30 cellular contexts compared by ENCODE assay signal in the genomic region with DNA sequence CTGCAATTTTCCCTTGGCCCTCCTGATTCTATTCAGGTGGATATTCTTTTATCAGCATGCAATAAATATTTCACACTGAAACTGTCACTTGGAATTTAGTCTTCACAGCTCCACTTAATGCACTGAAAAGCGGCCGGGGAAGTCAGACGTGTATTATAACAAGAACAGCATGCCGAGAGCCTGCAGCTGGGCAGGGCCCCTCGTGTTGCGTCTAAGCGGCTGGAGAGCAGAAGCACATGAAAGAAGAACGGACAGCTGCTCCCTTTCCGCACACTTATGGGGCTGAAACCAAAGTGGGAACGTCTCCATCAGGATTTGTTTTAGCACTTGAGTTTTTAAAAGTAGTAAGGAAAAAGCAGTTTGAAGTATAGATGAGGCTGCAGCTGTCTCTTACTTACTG. TPM values are rescaled to one million over a fixed set of nuclear protein-coding genes. Genes with fewer than 3 reads are reported as not detected.
DNase-seq lines count a peak whose midpoint lies in the region; ATAC-seq and TF ChIP-seq lines count a peak whose summit lies in the region.
"Had no signal": no experiment of that assay in that cellular context is flagged by ENCODE, and none has a peak within 500 bp of the region (broad histone marks: within the 10 kb centered on the region; RNA-seq: fewer than 3 reads in every experiment).

No MANE protein-coding gene starts in this region.

- intact Hi-C loops in psoas muscle (cut with DNase I) = loop anchor here in 1 of 2 donors (5.0 kb wide), 1 partner anchor 56 kb away; no protein-coding TSS in a partner anchor

- no peak overlapping the region for H3K4me3 Mint-ChIP-seq in neural progenitor cell
- H3K4me3 Mint-ChIP-seq: activated CD8-positive, alpha-beta T cell treated with anti-CD3 and anti-CD28 coated beads for 36 hours; CD4-positive, CD25-positive, alpha-beta regulatory T cell; memory B cell; naive B cell had no signal

- H2AFZ ChIP-seq in neural progenitor cell (replicated peaks) = no peak overlapping the region

- peaks cover 28% of the 10 kb centered on the region for H3F3A ChIP-seq in neural progenitor cell (ENCODE audit: low read depth)

- H3K4me2 ChIP-seq in neural progenitor cell = no peak overlapping the region

- peaks cover 5% of the 10 kb centered on the region for H3K27me3 Mint-ChIP-seq in neural progenitor cell (ENCODE audit: insufficient read depth, low read depth)
- H3K27me3 Mint-ChIP-seq: activated CD8-positive, alpha-beta T cell treated with anti-CD3 and anti-CD28 coated beads for 36 hours; CD4-positive, CD25-positive, alpha-beta regulatory T cell; memory B cell; naive B cell had no signal

- H3K4me1 ChIP-seq in SJCRH30 (0 out of 2 replicates have a peak, but pooled peaks cover 4% of the 10 kb centered on the region), foreskin keratinocyte (peaks cover 14% of the 10 kb centered on the region), neural progenitor cell (peaks cover 57% of the 10 kb centered on the region), psoas muscle (peaks cover 29% of the 10 kb centered on the region)

- H3K9me3 ChIP-seq in SJCRH30 (replicated peaks) (no peaks in the 10 kb centered on the region), neural progenitor cell (ENCODE audit: low read depth) (no peaks in the 10 kb centered on the region), psoas muscle (no peaks in the 10 kb centered on the region)
- H3K9me3 ChIP-seq: esophagus muscularis mucosa, gastroesophageal sphincter, thyroid gland had no signal

- ATAC-seq in foreskin keratinocyte = peak; percentile 18
- no peak for ATAC-seq in psoas muscle
- ATAC-seq: activated CD8-positive, alpha-beta T cell treated with anti-CD3 and anti-CD28 coated beads for 36 hours; gastroesophageal sphincter had no signal

- H3K79me2 ChIP-seq in neural progenitor cell (ENCODE audit: low read depth) = peaks cover 9% of the 10 kb centered on the region

- WGBS in psoas muscle, 3 donors = 86 to 91% (median 88%) methylated on average over 10 of the region's 10 CpGs

- H3K27ac ChIP-seq in SJCRH30 (no peak overlapping the region), foreskin keratinocyte (peak overlapping the region; percentile 34), neural progenitor cell (no peak overlapping the region), psoas muscle (no peak overlapping the region)
- H3K27ac ChIP-seq: cardiac muscle cell, thyroid gland had no signal

- H3K27ac Mint-ChIP-seq in neural progenitor cell = peak overlapping the region; percentile 55
- H3K27ac Mint-ChIP-seq: activated CD8-positive, alpha-beta T cell treated with anti-CD3 and anti-CD28 coated beads for 36 hours; CD4-positive, CD25-positive, alpha-beta regulatory T cell; memory B cell; naive B cell had no signal

- H3K9ac ChIP-seq in neural progenitor cell = no peak overlapping the region

- TF ChIP-seq CTCF in foreskin keratinocyte (conservative IDR thresholded peaks at IDR 0.05) (no peak), neural progenitor cell (IDR thresholded peaks at IDR 0.05) (no peak), psoas muscle (IDR thresholded peaks at IDR 0.05) (no peak)

- H3K36me3 Mint-ChIP-seq in neural progenitor cell = peaks cover 5% of the 10 kb centered on the region
- H3K36me3 Mint-ChIP-seq: memory B cell had no signal

- H3K27me3 ChIP-seq in SJCRH30 (no peaks in the 10 kb centered on the region), foreskin keratinocyte (no peaks in the 10 kb centered on the region), neural progenitor cell (no peaks in the 10 kb centered on the region), psoas muscle (ENCODE audit: insufficient read depth in 3 of 3, low read length in 2 of 3) (no peaks in the 10 kb centered on the region)
- H3K27me3 ChIP-seq: cardiac muscle cell, esophagus muscularis mucosa, gastroesophageal sphincter, thyroid gland had no signal

- no peaks in the 10 kb centered on the region for H3K9me3 Mint-ChIP-seq in neural progenitor cell
- H3K9me3 Mint-ChIP-seq: activated CD8-positive, alpha-beta T cell treated with anti-CD3 and anti-CD28 coated beads for 36 hours; CD4-positive, CD25-positive, alpha-beta regulatory T cell; memory B cell; naive B cell had no signal

- no peaks in the 10 kb centered on the region for H3K36me3 ChIP-seq in SJCRH30
- H3K36me3 ChIP-seq in neural progenitor cell = no peaks in the 10 kb centered on the region
- H3K36me3 ChIP-seq in psoas muscle (ENCODE audit: insufficient read depth in 1 of 2, low read depth in 1 of 2) = no peaks in the 10 kb centered on the region
- H3K36me3 ChIP-seq: cardiac muscle cell, esophagus muscularis mucosa, gastroesophageal sphincter, thyroid gland had no signal

- peak; percentile 84 to 95 for DNase-seq in NCI-H524 (lab: John Stamatoyannopoulos, UW)
- peak; percentile 12 to 13 for DNase-seq in SJCRH30
- no peak for DNase-seq in foreskin keratinocyte
- DNase-seq in neural progenitor cell (ENCODE audit: low spot score) = no peak
- no peak for DNase-seq in UCSD-AML1 (lab: John Stamatoyannopoulos, UW; ENCODE audit: unreplicated experiment)
- DNase-seq in activated gamma-delta T cell (lab: John Stamatoyannopoulos, UW) = no peak
- DNase-seq in NOMO-1 (lab: John Stamatoyannopoulos, UW; ENCODE audit: unreplicated experiment in 2 of 2) = no peak
- DNase-seq in psoas muscle = no peak
- DNase-seq: activated CD8-positive, alpha-beta T cell treated with anti-CD3 and anti-CD28 coated beads for 36 hours; activated naive CD4-positive, alpha-beta T cell; activated T-cell treated with anti-CD3 and anti-CD28 coated beads, Interleukin-2, amount 50 U/mL, for 1 hour; CD4-positive, CD25-positive, alpha-beta regulatory T cell; DMS153; effector CD4-positive, alpha-beta T cell; Kasumi-1; kidney; naive B cell; NCI-H1092 treated with DMSO at 0.1 percent for 48 hours; NCI-H2029 treated with DMSO at 0.1 percent for 48 hours; NCI-H748 treated with DMSO at 0.1 percent for 48 hours; SHP77; small intestine; stimulated activated CD4-positive, alpha-beta T cell treated with anti-CD3 and anti-CD28 coated beads, Interleukin-2, amount 100 ng/mL, for 48 hours; stimulated activated naive CD4-positive, alpha-beta T cell; SW 1271; thyroid gland had no signal

- H3K4me3 ChIP-seq in SJCRH30 (no peak overlapping the region), neural progenitor cell (no peak overlapping the region), psoas muscle (no peak overlapping the region)
- H3K4me3 ChIP-seq: cardiac muscle cell, esophagus muscularis mucosa, gastroesophageal sphincter, thyroid gland had no signal

- peaks cover 25% of the 10 kb centered on the region for H4K20me1 ChIP-seq in neural progenitor cell (ENCODE audit: low read depth)

- H3K4me1 Mint-ChIP-seq in neural progenitor cell = peaks cover 46% of the 10 kb centered on the region
- H3K4me1 Mint-ChIP-seq: naive B cell had no signal

RNA-seq across cellular contexts. Expression of a gene that starts 57.2 kb away (rescaled TPM):
- total RNA-seq in SJCRH30 (2014; rRNA removed; shearing (Covaris generic)) = 36.5 and 37.3 TPM in 2 replicates
- total RNA-seq in foreskin keratinocyte (33.7 and 35.1 TPM in 2 replicates), neural progenitor cell (ENCODE audit: low replicate concordance) (23.9 and 38.0 TPM in 2 replicates), psoas muscle (10 to 100 TPM; 11.3 to 21.1 (median 16.2) TPM)
- polyA plus RNA-seq in foreskin keratinocyte (45.2 and 50.9 TPM in 2 replicates), psoas muscle (10 to 100 TPM; 13.4 to 19.1 (median 15.0) TPM)

RNA-seq across cellular contexts. Expression of a gene that starts 57.7 kb away (rescaled TPM):
- 10.5 and 12.9 TPM in 2 replicates for total RNA-seq in SJCRH30 (2014; rRNA removed; shearing (Covaris generic))
- 20.1 and 20.7 TPM in 2 replicates for total RNA-seq in foreskin keratinocyte
- 16.5 and 16.9 TPM in 2 replicates for polyA plus RNA-seq in foreskin keratinocyte
- total RNA-seq in neural progenitor cell (ENCODE audit: low replicate concordance) = 9.9 and 10.8 TPM in 2 replicates
- 10 to 100 TPM; 10.6 to 17.5 (median 15.8) TPM for total RNA-seq in psoas muscle
- polyA plus RNA-seq in psoas muscle = 10 to 100 TPM; 13.0 to 17.3 (median 13.4) TPM

Comparison
In these comparisons a context has a peak if more than half of its experiments do, and no peak if none do; other contexts are left out.
1. DNase-seq: peak in NCI-H524 (2 of 2) and SJCRH30 (2 of 2); none in foreskin keratinocyte (0 of 2), neural progenitor cell (single experiment), UCSD-AML1 (single experiment), activated gamma-delta T cell (single experiment), NOMO-1 (0 of 2) and psoas muscle (0 of 2).